In genomic region chr2:207166039-207166348, GRCh38 we compare ENCODE assay signal across 8 cellular contexts. TPM values are rescaled to one million over a fixed set of nuclear protein-coding genes. Genes with fewer than 3 reads are reported as not detected.
DNase-seq lines count a peak whose midpoint lies in the region; ATAC-seq and TF ChIP-seq lines count a peak whose summit lies in the region.

No MANE protein-coding gene starts in this region.

- no CpG with 5 or more reads among the region's 20 CpGs for WGBS in IMR-90 (ENCODE audit: extremely low coverage in 2 of 2, insufficient read length in 1 of 2), 2 experiments
- WGBS in esophagus, 2 donors: 0% methylated on average over 20 of the region's 20 CpGs

- no peak for TF ChIP-seq RAD21 in IMR-90 (IDR thresholded peaks at IDR 0.05; ENCODE audit: low read length)

- H2BK20ac ChIP-seq in IMR-90 (ENCODE audit: low read depth, low read length): no peak overlapping the region

- H3K4me1 Mint-ChIP-seq in activated T-cell treated with anti-CD3 and anti-CD28 coated beads, Interleukin-2, amount 50 U/mL, for 72 hours (ENCODE audit: low read depth): peaks cover 56% of the 10 kb centered on the region

- H3K27ac Mint-ChIP-seq in activated T-cell treated with anti-CD3 and anti-CD28 coated beads, Interleukin-2, amount 50 U/mL, for 72 hours: peak overlapping the region; percentile 93

- H2AK9ac ChIP-seq in IMR-90 (replicated peaks; ENCODE audit: low read depth, low read length, poor library complexity): peak overlapping the region; percentile 98

- no peak overlapping the region for H3K4ac ChIP-seq in IMR-90 (ENCODE audit: low read depth, low read length)

- in situ Hi-C loops in IMR-90 (cut with MboI; ENCODE audit: low sequenced_read_pairs): loop anchor here (5.0 to 25.0 kb wide), 3 partner anchors 71 to 546 kb away; partner anchors contain the start of gene CCNYL1

- H3K23ac ChIP-seq in IMR-90 (ENCODE audit: low read depth, low read length): no peak overlapping the region

- no peak overlapping the region for H2BK15ac ChIP-seq in IMR-90 (ENCODE audit: low read depth, low read length)

- H3K79me2 ChIP-seq in PC-9 (ENCODE audit: low read depth): peaks cover 37% of the 10 kb centered on the region

- H3K36me3 ChIP-seq in IMR-90 (ENCODE audit: control insufficient read depth, insufficient read depth, low read length) (no peaks in the 10 kb centered on the region), PC-9 (ENCODE audit: low read depth) (no peaks in the 10 kb centered on the region), esophagus (ENCODE audit: control insufficient read depth in 2 of 2, insufficient read depth in 2 of 2, low read length in 1 of 2) (no peaks in the 10 kb centered on the region)

- no peak for TF ChIP-seq POLR2A in IMR-90 (IDR thresholded peaks at IDR 0.05; ENCODE audit: low read depth, low read length)

- H3K27me3 ChIP-seq in IMR-90 (ENCODE audit: control insufficient read depth, insufficient read depth, low read length) (no peaks in the 10 kb centered on the region), PC-9 (ENCODE audit: insufficient read depth, low read depth) (no peaks in the 10 kb centered on the region), esophagus (ENCODE audit: control insufficient read depth in 1 of 2, insufficient read depth in 2 of 2, low read length in 2 of 2) (no peaks in the 10 kb centered on the region)

- H3K9me1 ChIP-seq in IMR-90 (ENCODE audit: insufficient read depth, low read length): peaks cover 4% of the 10 kb centered on the region

- intact Hi-C loops in IMR-90 (cut with micrococcal nuclease) (loop anchor here (1.0 to 2.0 kb wide), 6 partner anchors 54 to 307 kb away; no protein-coding TSS in a partner anchor), PC-9 (cut with micrococcal nuclease; ENCODE audit: unreplicated experiment) (loop anchor here (1.0 to 5.0 kb wide), 7 partner anchors 44 to 307 kb away; no protein-coding TSS in a partner anchor)

- peak; percentile 94 for DNase-seq in D341Med (ENCODE audit: low spot score)
- peak; percentile 100 for DNase-seq in IMR-90
- peak; percentile 93 to 96 for DNase-seq in PC-9
- peak; percentile 97 for DNase-seq in activated T-cell treated with anti-CD3 and anti-CD28 coated beads, Interleukin-2, amount 50 U/mL, for 72 hours
- DNase-seq in mucosa of gallbladder (ENCODE audit: low spot score): peak; percentile 99
- DNase-seq in stimulated activated CD8-positive, alpha-beta memory T cell treated with anti-CD3 and anti-CD28 coated beads, Interleukin-4, amount 100 ng/mL, for 1 hour (ENCODE audit: low read depth in 2 of 2, low spot score in 1 of 2): peak; percentile 78 to 93

- no peaks in the 10 kb centered on the region for H3K9me2 ChIP-seq in PC-9 (ENCODE audit: insufficient read depth)

- H3K27ac ChIP-seq in IMR-90 (ENCODE audit: insufficient read depth, low read length) (no peak overlapping the region), PC-9 (peak overlapping the region; percentile 93), esophagus (ENCODE audit: low read depth in 2 of 2, low read length in 1 of 2) (peak overlapping the region; percentile 98 to 100)

- no peak overlapping the region for H3K18ac ChIP-seq in IMR-90 (ENCODE audit: low read depth, low read length)

- peaks cover 7% of the 10 kb centered on the region for H3K4me1 ChIP-seq in IMR-90 (ENCODE audit: control insufficient read depth, insufficient read depth, low read length)
- peaks cover 29% of the 10 kb centered on the region for H3K4me1 ChIP-seq in PC-9 (replicated peaks; ENCODE audit: insufficient read depth)
- peaks cover 0 to 2% of the 10 kb centered on the region in 2 donors for H3K4me1 ChIP-seq in esophagus (ENCODE audit: control insufficient read depth in 2 of 2, insufficient read depth in 2 of 2, low read length in 1 of 2)

- H3K14ac ChIP-seq in IMR-90 (replicated peaks; ENCODE audit: low read depth, low read length): no peak overlapping the region

- CTCF ChIA-PET in IMR-90 (lab: Yijun Ruan, JAX) (interaction anchor here (0.6 to 1.1 kb wide), 2 partner anchors 60 to 71 kb away, joined by 3 to 4 read pairs; no protein-coding TSS in a partner anchor), PC-9 (lab: Charles Lee) (interaction anchor here (0.8 kb wide), 1 partner anchor 91 kb away, joined by 3 read pairs; no protein-coding TSS in a partner anchor)

- peaks cover 21% of the 10 kb centered on the region; the same call in 1 of the 2 replicates for H3F3A ChIP-seq in PC-9 (ENCODE audit: insufficient read depth, low read depth)

- TF ChIP-seq CTCF in IMR-90 (conservative IDR thresholded peaks at IDR 0.05; ENCODE audit: low read depth, low read length) (no peak), PC-9 (conservative IDR thresholded peaks at IDR 0.05) (no peak)

- peak overlapping the region; percentile 64 for H3K4me3 ChIP-seq in IMR-90 (ENCODE audit: insufficient read depth, low read depth, low read length)
- peak overlapping the region; percentile 87 for H3K4me3 ChIP-seq in PC-9
- H3K4me3 ChIP-seq in esophagus (ENCODE audit: low read depth in 1 of 2, low read length in 2 of 2): peak overlapping the region; percentile 80 to 90

- dilution Hi-C loops in IMR-90 (cut with HindIII; ENCODE audit: low sequenced_read_pairs, unreplicated experiment): no loop called here

- H2AFZ ChIP-seq in IMR-90 (replicated peaks; ENCODE audit: low read length, poor library complexity) (peak overlapping the region; percentile 87), PC-9 (no peak overlapping the region)

- H4K5ac ChIP-seq in IMR-90 (ENCODE audit: low read depth, low read length): no peak overlapping the region

- peaks cover 0 to 39% of the 10 kb centered on the region in 2 experiments; a peak in 2 of 4 replicates for H3K79me1 ChIP-seq in IMR-90 (ENCODE audit: low read depth in 1 of 2, low read length in 2 of 2)

- H2BK120ac ChIP-seq in IMR-90 (ENCODE audit: low read depth, low read length): no peak overlapping the region

- H3K27me3 Mint-ChIP-seq in activated T-cell treated with anti-CD3 and anti-CD28 coated beads, Interleukin-2, amount 50 U/mL, for 72 hours (ENCODE audit: low read depth): no peaks in the 10 kb centered on the region

- BruUV-seq in IMR-90 (replicated peaks; lab: Mats Ljungman, UMichigan) (no TSS peak), PC-9 (replicated peaks; lab: Mats Ljungman, UMichigan) (no TSS peak)

- H3K9me3 Mint-ChIP-seq in activated T-cell treated with anti-CD3 and anti-CD28 coated beads, Interleukin-2, amount 50 U/mL, for 72 hours: no peaks in the 10 kb centered on the region

- H3K9ac ChIP-seq in IMR-90 (ENCODE audit: low read depth, low read length): no peak overlapping the region

- no peaks in the 10 kb centered on the region for H3K9me3 ChIP-seq in IMR-90 (ENCODE audit: control insufficient read depth, insufficient read depth, low read length)
- no peaks in the 10 kb centered on the region for H3K9me3 ChIP-seq in PC-9 (ENCODE audit: insufficient read depth, low read depth)
- H3K9me3 ChIP-seq in esophagus (ENCODE audit: control insufficient read depth in 2 of 2, insufficient read depth in 1 of 2, low read depth in 1 of 2, low read length in 1 of 2): no peaks in the 10 kb centered on the region

- H4K20me1 ChIP-seq in IMR-90 (ENCODE audit: insufficient read depth, low read length) (peaks cover 22% of the 10 kb centered on the region), PC-9 (ENCODE audit: insufficient read depth) (no peaks in the 10 kb centered on the region)

- no peak overlapping the region for H2BK5ac ChIP-seq in IMR-90 (ENCODE audit: low read depth, low read length, poor library complexity, severe bottlenecking)

- peak overlapping the region; percentile 90 to 95 for H3K4me3 Mint-ChIP-seq in activated T-cell treated with anti-CD3 and anti-CD28 coated beads, Interleukin-2, amount 50 U/mL, for 72 hours

- H3K36me3 Mint-ChIP-seq in activated T-cell treated with anti-CD3 and anti-CD28 coated beads, Interleukin-2, amount 50 U/mL, for 72 hours (ENCODE audit: insufficient read depth in 2 of 2): peaks cover 2 to 10% of the 10 kb centered on the region in 2 donors

- POLR2A ChIA-PET in IMR-90 (lab: Charles Lee; ENCODE audit: unreplicated experiment): interaction anchor here (0.5 to 9.1 kb wide), 16 partner anchors 9 to 618 kb away, joined by 3 to 153 read pairs (median 4); no protein-coding TSS in a partner anchor
- POLR2A ChIA-PET in PC-9 (lab: Charles Lee; ENCODE audit: unreplicated experiment): interaction anchor here (0.5 to 1.0 kb wide), 9 partner anchors 77 to 701 kb away, joined by 3 to 8 read pairs (median 4); no protein-coding TSS in a partner anchor

- H3K4me2 ChIP-seq in IMR-90 (ENCODE audit: low read depth, low read length) (no peak overlapping the region), PC-9 (peak overlapping the region; percentile 75; the same call in 1 of the 2 replicates)

- peak overlapping the region in 1 of 2 experiments; percentile 98; a peak in 1 of 4 replicates for H4K8ac ChIP-seq in IMR-90 (ENCODE audit: low read depth in 2 of 2, low read length in 2 of 2)

- H3K56ac ChIP-seq in IMR-90 (ENCODE audit: extremely low read depth, insufficient read depth, low read length): no peak overlapping the region

- ATAC-seq in GM21576 (IDR thresholded peaks at IDR 0.05; ENCODE audit: unreplicated experiment) (peak; percentile 96), IMR-90 (ENCODE audit: low read depth) (peak; percentile 86)
- peak; percentile 92 to 94 for ATAC-seq in activated T-cell treated with anti-CD3 and anti-CD28 coated beads, Interleukin-2, amount 50 U/mL, for 72 hours (replicated peaks in 1 of 2)

- no peak overlapping the region for H4K91ac ChIP-seq in IMR-90 (ENCODE audit: insufficient read depth, low read depth, low read length)

- H2AK5ac ChIP-seq in IMR-90 (ENCODE audit: low read depth, low read length): no peak overlapping the region

TF ChIP-seq in IMR-90, 13 proteins besides CTCF, POLR2A, EP300 and RAD21 (continues in another document):
- TF ChIP-seq USF2 (IDR thresholded peaks at IDR 0.05; ENCODE audit: low read depth, low read length) (peak; percentile 70), FOS (IDR thresholded peaks at IDR 0.05; ENCODE audit: low read depth, low read length) (peak; percentile 19; the same call in 1 of the 2 replicates), BHLHE40 (IDR thresholded peaks at IDR 0.05; ENCODE audit: low read depth, low read length) (no peak), RFX5 (IDR thresholded peaks at IDR 0.05; ENCODE audit: low read depth, low read length) (no peak), CEBPB (IDR thresholded peaks at IDR 0.05; ENCODE audit: low read depth, low read length) (no peak)

RNA-seq across cellular contexts. Expression of gene KLF7, which starts 0.2 kb away (rescaled TPM):
- total RNA-seq in IMR-90 (2012; rRNA removed) (25.3 and 28.5 TPM in 2 replicates), PC-9 (2021) (12.5 and 20.0 TPM in 2 replicates), mucosa of gallbladder (32.8 TPM)
- polyA plus RNA-seq in IMR-90 (2012; rRNA removed) (23.1 and 24.1 TPM in 2 replicates), esophagus (1 to 10 TPM; 3.0 to 3.4 TPM)
- 5.1 and 8.5 TPM in 2 replicates for polyA plus RNA-seq in IMR-90 (2012; cell fraction: cytosol; rRNA removed)
- polyA plus RNA-seq in IMR-90 (2012; cell fraction: nucleus; rRNA removed; ENCODE audit: low replicate concordance): 33.0 and 75.4 TPM in 2 replicates
- 10 to 100 TPM; 31.2 to 43.4 TPM for total RNA-seq in activated T-cell treated with anti-CD3 and anti-CD28 coated beads, Interleukin-2, amount 50 U/mL, for 72 hours
